ENCODE assay signal across 7 cellular contexts in genomic region chr2:44016282-44016681, GRCh38. TPM values are rescaled to one million over a fixed set of nuclear protein-coding genes. Genes with fewer than 3 reads are reported as not detected.
DNase-seq lines count a peak whose midpoint lies in the region; ATAC-seq and TF ChIP-seq lines count a peak whose summit lies in the region.

No MANE protein-coding gene starts in this region.

- H3K9me3 ChIP-seq in IMR-90 (ENCODE audit: control insufficient read depth, insufficient read depth, low read length) = no peaks in the 10 kb centered on the region

- dilution Hi-C loops in IMR-90 (cut with HindIII; ENCODE audit: low sequenced_read_pairs, unreplicated experiment) = no loop called here

- H3K27me3 ChIP-seq in IMR-90 (ENCODE audit: control insufficient read depth, insufficient read depth, low read length) = peaks cover 4% of the 10 kb centered on the region

- no peaks in the 10 kb centered on the region for H3K79me1 ChIP-seq in IMR-90 (ENCODE audit: low read depth in 1 of 2, low read length in 2 of 2)

- no peak overlapping the region for H2AFZ ChIP-seq in IMR-90 (replicated peaks; ENCODE audit: low read length, poor library complexity)

- ATAC-seq in IMR-90 (ENCODE audit: low read depth) (peak; percentile 81), HG03354 (IDR thresholded peaks at IDR 0.05; ENCODE audit: poor library complexity, severe bottlenecking, unreplicated experiment) (no peak), HG02571 (IDR thresholded peaks at IDR 0.05; ENCODE audit: unreplicated experiment) (no peak)

- H4K5ac ChIP-seq in IMR-90 (ENCODE audit: low read depth, low read length) = no peak overlapping the region

- intact Hi-C loops in IMR-90 (cut with micrococcal nuclease) = no loop called here

- H4K8ac ChIP-seq in IMR-90 (ENCODE audit: low read depth in 2 of 2, low read length in 2 of 2) = no peak overlapping the region

- no peaks in the 10 kb centered on the region for H3K36me3 ChIP-seq in IMR-90 (ENCODE audit: control insufficient read depth, insufficient read depth, low read length)

- no peak overlapping the region for H3K18ac ChIP-seq in IMR-90 (ENCODE audit: low read depth, low read length)

- POLR2A ChIA-PET in IMR-90 (lab: Charles Lee; ENCODE audit: unreplicated experiment) = no interaction called here

- no peak overlapping the region for H3K4ac ChIP-seq in IMR-90 (ENCODE audit: low read depth, low read length)

- no peak overlapping the region for H3K27ac ChIP-seq in IMR-90 (ENCODE audit: insufficient read depth, low read length)

- TF ChIP-seq POLR2A in IMR-90 (IDR thresholded peaks at IDR 0.05; ENCODE audit: low read depth, low read length) = no peak

- H2BK20ac ChIP-seq in IMR-90 (ENCODE audit: low read depth, low read length) = no peak overlapping the region

- DNase-seq in IMR-90 (peak; percentile 61), glomerular visceral epithelial cell (ENCODE audit: extremely low spot score) (peak; percentile 35), NCI-H2171 (lab: John Stamatoyannopoulos, UW) (no peak)
- DNase-seq in activated CD4-positive, alpha-beta T cell treated with anti-CD3 and anti-CD28 coated beads, Interleukin-2, amount 50 U/mL, for 1 hour = peak; percentile 23
- DNase-seq in stimulated activated CD4-positive, alpha-beta T cell treated with anti-CD3 and anti-CD28 coated beads, Interleukin-4, amount 100 ng/mL, for 24 hours = peak; percentile 23

- TF ChIP-seq RAD21 in IMR-90 (IDR thresholded peaks at IDR 0.05; ENCODE audit: low read length) = no peak

- no TSS peak for BruUV-seq in IMR-90 (replicated peaks; lab: Mats Ljungman, UMichigan)

- no peak overlapping the region for H2BK120ac ChIP-seq in IMR-90 (ENCODE audit: low read depth, low read length)

- no peaks in the 10 kb centered on the region for H3K9me1 ChIP-seq in IMR-90 (ENCODE audit: insufficient read depth, low read length)

- no peak overlapping the region for H2BK15ac ChIP-seq in IMR-90 (ENCODE audit: low read depth, low read length)

- no peak overlapping the region for H4K91ac ChIP-seq in IMR-90 (ENCODE audit: insufficient read depth, low read depth, low read length)

- no peak overlapping the region for H3K4me3 ChIP-seq in IMR-90 (ENCODE audit: insufficient read depth, low read depth, low read length)

- TF ChIP-seq CTCF in IMR-90 (conservative IDR thresholded peaks at IDR 0.05; ENCODE audit: low read depth, low read length) = no peak

- H3K23ac ChIP-seq in IMR-90 (ENCODE audit: low read depth, low read length) = no peak overlapping the region

- no peak overlapping the region for H2AK5ac ChIP-seq in IMR-90 (ENCODE audit: low read depth, low read length)

- CTCF ChIA-PET in IMR-90 (lab: Yijun Ruan, JAX) = no interaction called here

- H3K56ac ChIP-seq in IMR-90 (ENCODE audit: extremely low read depth, insufficient read depth, low read length) = no peak overlapping the region

- no peak overlapping the region for H3K9ac ChIP-seq in IMR-90 (ENCODE audit: low read depth, low read length)

- no peaks in the 10 kb centered on the region for H4K20me1 ChIP-seq in IMR-90 (ENCODE audit: insufficient read depth, low read length)

- no peaks in the 10 kb centered on the region for H3K4me1 ChIP-seq in IMR-90 (ENCODE audit: control insufficient read depth, insufficient read depth, low read length)

- H2AK9ac ChIP-seq in IMR-90 (replicated peaks; ENCODE audit: low read depth, low read length, poor library complexity) = no peak overlapping the region

- in situ Hi-C loops in IMR-90 (cut with MboI; ENCODE audit: low sequenced_read_pairs) = no loop called here

- H3K4me2 ChIP-seq in IMR-90 (ENCODE audit: low read depth, low read length) = no peak overlapping the region

- no CpG with 5 or more reads among the region's 6 CpGs for WGBS in IMR-90 (ENCODE audit: extremely low coverage in 2 of 2, insufficient read length in 1 of 2), 2 experiments

- H3K14ac ChIP-seq in IMR-90 (replicated peaks; ENCODE audit: low read depth, low read length) = no peak overlapping the region

- no peak overlapping the region for H2BK5ac ChIP-seq in IMR-90 (ENCODE audit: low read depth, low read length, poor library complexity, severe bottlenecking)

TF ChIP-seq in IMR-90, 13 proteins besides CTCF, POLR2A, EP300 and RAD21:
- TF ChIP-seq NFE2L2 (IDR thresholded peaks at IDR 0.05; ENCODE audit: low read depth, low read length) = no peak
- no peak for TF ChIP-seq BHLHE40 (IDR thresholded peaks at IDR 0.05; ENCODE audit: low read depth, low read length)
- TF ChIP-seq MXI1 (IDR thresholded peaks at IDR 0.05; ENCODE audit: borderline replicate concordance, low read depth, low read length) = no peak
- TF ChIP-seq MAFK (IDR thresholded peaks at IDR 0.05; ENCODE audit: low read depth, low read length) = no peak
- TF ChIP-seq FOS (IDR thresholded peaks at IDR 0.05; ENCODE audit: low read depth, low read length) = no peak
- no peak for TF ChIP-seq ELK1 (IDR thresholded peaks at IDR 0.05; ENCODE audit: borderline replicate concordance, low read depth, low read length)
- TF ChIP-seq SMC3 (IDR thresholded peaks at IDR 0.05; ENCODE audit: low read depth, low read length) = no peak
- no peak for TF ChIP-seq MAZ (IDR thresholded peaks at IDR 0.05; ENCODE audit: borderline replicate concordance, low read depth, low read length)
- TF ChIP-seq CEBPB (IDR thresholded peaks at IDR 0.05; ENCODE audit: low read depth, low read length) = no peak
- TF ChIP-seq RCOR1 (IDR thresholded peaks at IDR 0.05; ENCODE audit: insufficient replicate concordance, low read length) = no peak
- no peak for TF ChIP-seq USF2 (IDR thresholded peaks at IDR 0.05; ENCODE audit: low read depth, low read length)
- no peak for TF ChIP-seq RFX5 (IDR thresholded peaks at IDR 0.05; ENCODE audit: low read depth, low read length)
- TF ChIP-seq CHD1 (IDR thresholded peaks at IDR 0.05; ENCODE audit: low read depth, low read length) = no peak

RNA-seq across cellular contexts. Expression of gene LRPPRC, which starts 20.5 kb away (rescaled TPM):
- 36.0 and 59.7 TPM in 2 replicates for total RNA-seq in IMR-90 (2012; rRNA removed)
- 23.2 and 30.4 TPM in 2 replicates for polyA plus RNA-seq in IMR-90 (2012; rRNA removed)
- 5.0 and 9.9 TPM in 2 replicates for polyA plus RNA-seq in IMR-90 (2012; cell fraction: cytosol; rRNA removed)
- polyA plus RNA-seq in IMR-90 (2012; cell fraction: nucleus; rRNA removed; ENCODE audit: low replicate concordance) = 6.8 and 41.1 TPM in 2 replicates
